ENCODE assay signal across 12 cellular contexts in genomic region chr3:7977245-7978103, GRCh38.
A peak's percentile ranks its signal among the peaks of the same experiment; 100 is the strongest.
DNase-seq lines count a peak whose midpoint lies in the region; ATAC-seq, FAIRE-seq and TF ChIP-seq lines count a peak whose summit lies in the region.
"Had no signal": no experiment of that assay in that cellular context is flagged by ENCODE, and none has a peak within 500 bp of the region (broad histone marks: within the 10 kb centered on the region; RNA-seq: fewer than 3 reads in every experiment).

No MANE protein-coding gene starts in this region.

- no peak for TF ChIP-seq RAD21 in SK-N-SH (IDR thresholded peaks at IDR 0.05; ENCODE audit: low read length)

- no peak for FAIRE-seq in H54 (lab: Jason Lieb, UNC)
- FAIRE-seq: GM18507 had no signal

- H3K27ac ChIP-seq in A673 (ENCODE audit: low read depth, low read length, poor library complexity, severe bottlenecking) (peak overlapping the region; percentile 73), SK-N-SH (ENCODE audit: low read depth in 2 of 2, low read length in 1 of 2) (peak overlapping the region in 1 of 2 experiments; percentile 1; a peak in 2 of 4 replicates), vagina (no peak overlapping the region)

- no peaks in the 10 kb centered on the region for H4K20me1 ChIP-seq in SK-N-SH (ENCODE audit: insufficient read depth)

- H3K4me1 ChIP-seq in A673 (ENCODE audit: insufficient read depth, low read length, poor library complexity, severe bottlenecking) (peaks cover 18% of the 10 kb centered on the region), SK-N-SH (ENCODE audit: control insufficient read depth in 1 of 2, insufficient read depth in 2 of 2, low read depth in 1 of 2, low read length in 1 of 2) (peaks cover 0 to 14% of the 10 kb centered on the region in 2 experiments; a peak in 3 of 4 replicates), vagina (no peaks in the 10 kb centered on the region)

- H3K4me3 ChIP-seq in A673 (ENCODE audit: low read depth, low read length, poor library complexity, severe bottlenecking): peak overlapping the region; percentile 29
- H3K4me3 ChIP-seq in SK-N-SH (ENCODE audit: low read depth in 2 of 2, low read length in 1 of 2): no peak overlapping the region; a peak in 1 of 4 replicates
- H3K4me3 ChIP-seq in vagina: no peak overlapping the region

- no peak for TF ChIP-seq POLR2A in H54 (IDR thresholded peaks at IDR 0.05; ENCODE audit: low read depth, low read length)
- no peak for TF ChIP-seq POLR2A in vagina (IDR thresholded peaks at IDR 0.05)

- H3K9me3 ChIP-seq in A673 (ENCODE audit: low read depth, low read length, poor library complexity, severe bottlenecking) (no peaks in the 10 kb centered on the region), SK-N-SH (no peaks in the 10 kb centered on the region), vagina (no peaks in the 10 kb centered on the region)

- TF ChIP-seq CTCF in A673 (conservative IDR thresholded peaks at IDR 0.05; ENCODE audit: low read depth, low read length): no peak
- no peak for TF ChIP-seq CTCF in SK-N-SH (IDR thresholded peaks at IDR 0.05)
- no peak for TF ChIP-seq CTCF in vagina (IDR thresholded peaks at IDR 0.05)

- no peak overlapping the region for H2AFZ ChIP-seq in SK-N-SH (ENCODE audit: low read depth)

- no peak for TF ChIP-seq EP300 in SK-N-SH (IDR thresholded peaks at IDR 0.05; ENCODE audit: borderline replicate concordance in 1 of 2, low read depth in 1 of 2, low read length in 1 of 2)

- no peaks in the 10 kb centered on the region for H3K79me2 ChIP-seq in SK-N-SH (ENCODE audit: insufficient read depth)

- DNase-seq in A673 (ENCODE audit: low spot score): peak; percentile 95
- DNase-seq in H54 (ENCODE audit: insufficient read length, low spot score): peak; percentile 10
- DNase-seq in SK-N-SH: peak; percentile 50
- DNase-seq in left ventricle myocardium superior: no peak
- no peak for DNase-seq in vagina (ENCODE audit: extremely low spot score in 2 of 2)
- DNase-seq in AG08396 (ENCODE audit: low spot score): no peak
- DNase-seq: Kasumi-1; SIG-M5; stimulated activated naive CD4-positive, alpha-beta T cell had no signal

- intact Hi-C loops in A673 (cut with micrococcal nuclease; ENCODE audit: unreplicated experiment): loop anchor here (10.0 kb wide), 1 partner anchor 337 kb away; no protein-coding TSS in a partner anchor
- intact Hi-C loops in left ventricle myocardium superior (cut with micrococcal nuclease): no loop called here
- intact Hi-C loops in vagina (cut with DNase I): no loop called here

- no TSS peak for BruUV-seq in A673 (replicated peaks; lab: Mats Ljungman, UMichigan)

- H3K36me3 ChIP-seq in A673 (ENCODE audit: insufficient read depth, low read length, poor library complexity, severe bottlenecking) (no peaks in the 10 kb centered on the region), SK-N-SH (replicated peaks in 1 of 2; ENCODE audit: control insufficient read depth in 1 of 2, insufficient read depth in 2 of 2, low read length in 1 of 2) (no peaks in the 10 kb centered on the region), vagina (no peaks in the 10 kb centered on the region)

- peak; percentile 86 for ATAC-seq in left ventricle myocardium superior
- no peak for ATAC-seq in HG03354 (IDR thresholded peaks at IDR 0.05; ENCODE audit: poor library complexity, severe bottlenecking, unreplicated experiment)
- no peak for ATAC-seq in HG03196 (IDR thresholded peaks at IDR 0.05; ENCODE audit: unreplicated experiment)

- H3K9ac ChIP-seq in SK-N-SH: no peak overlapping the region

- no peaks in the 10 kb centered on the region for H3K9me2 ChIP-seq in SK-N-SH

- WGBS in SK-N-SH (ENCODE audit: low lambda C conversion rate): 20% methylated on average over 5 of the region's 5 CpGs

- no peaks in the 10 kb centered on the region for H3F3A ChIP-seq in SK-N-SH (replicated peaks; ENCODE audit: insufficient read depth)

- no peaks in the 10 kb centered on the region for H3K27me3 ChIP-seq in A673 (replicated peaks; ENCODE audit: insufficient read depth, low read depth, low read length, poor library complexity)
- H3K27me3 ChIP-seq in SK-N-SH (ENCODE audit: insufficient read depth): no peaks in the 10 kb centered on the region
- no peaks in the 10 kb centered on the region for H3K27me3 ChIP-seq in vagina

- H3K4me2 ChIP-seq in SK-N-SH: no peak overlapping the region

- POLR2A ChIA-PET in A673 (lab: Charles Lee; ENCODE audit: low non-redundant PET): interaction anchor here (0.6 kb wide), 1 partner anchor 89 kb away, joined by 3 read pairs; no protein-coding TSS in a partner anchor
- POLR2A ChIA-PET in SK-N-SH (lab: Yijun Ruan, JAX): no interaction called here

- CTCF ChIA-PET in A673 (lab: Charles Lee): no interaction called here
- CTCF ChIA-PET in SK-N-SH (lab: Yijun Ruan, JAX): interaction anchor here (0.9 kb wide), 1 partner anchor 134 kb away, joined by 3 read pairs; no protein-coding TSS in a partner anchor

TF ChIP-seq in SK-N-SH, 30 proteins besides CTCF, POLR2A, EP300 and RAD21:
- TF ChIP-seq GATA2 (CRISPR knock-in tag; IDR thresholded peaks at IDR 0.05): no peak
- TF ChIP-seq PBX3 (IDR thresholded peaks at IDR 0.05): no peak
- no peak for TF ChIP-seq EZH2phosphoT487 (IDR thresholded peaks at IDR 0.05; ENCODE audit: borderline replicate concordance, low read depth)
- no peak for TF ChIP-seq SIN3A (IDR thresholded peaks at IDR 0.05; ENCODE audit: borderline replicate concordance, low read depth, low read length)
- no peak for TF ChIP-seq ZBTB33 (IDR thresholded peaks at IDR 0.05; ENCODE audit: borderline replicate concordance, low read depth)
- TF ChIP-seq JUND (IDR thresholded peaks at IDR 0.05): no peak
- no peak for TF ChIP-seq TCF12 (IDR thresholded peaks at IDR 0.05)
- no peak for TF ChIP-seq RFX5 (IDR thresholded peaks at IDR 0.05; ENCODE audit: low read length)

Comparison
In these comparisons a context has a peak if more than half of its experiments do, and no peak if none do; other contexts are left out.
1. DNase-seq: peak in A673 (single experiment), H54 (single experiment) and SK-N-SH (single experiment); none in left ventricle myocardium superior (single experiment), vagina (0 of 2) and AG08396 (single experiment).